ENCODE assay signal across 17 cellular contexts in the genomic region with DNA sequence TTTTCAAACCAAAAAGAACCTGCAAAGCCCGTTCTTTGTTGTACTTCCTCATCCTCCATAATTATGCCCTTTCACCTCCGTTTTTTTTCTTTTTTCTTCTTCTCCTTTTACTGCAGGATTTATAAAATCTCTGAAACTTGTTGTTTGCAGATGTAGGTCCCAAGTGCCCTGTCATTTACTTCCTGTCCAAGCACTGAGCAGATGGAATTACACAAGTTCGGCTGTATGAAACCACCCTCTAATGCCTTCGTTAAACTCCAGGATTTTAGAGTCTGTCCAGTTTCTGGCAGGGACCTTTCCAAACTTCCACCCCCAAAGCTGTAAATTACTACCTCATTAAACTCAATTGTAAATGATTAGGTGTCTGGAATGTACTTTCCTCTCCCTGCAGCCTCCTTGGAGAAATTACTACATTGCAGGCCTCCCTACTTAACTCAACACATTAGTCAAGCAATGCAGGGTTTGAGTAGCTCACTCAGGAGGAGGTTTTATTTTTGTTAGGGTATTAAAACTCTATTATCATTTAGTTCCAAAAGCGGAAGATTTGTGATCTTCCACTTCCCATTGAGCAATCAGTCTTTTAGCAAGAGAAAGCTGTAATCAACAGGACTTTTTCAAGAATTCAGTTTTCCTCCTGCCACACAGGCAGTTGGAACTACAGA.
DNase-seq lines count a peak whose midpoint lies in the region; ATAC-seq and TF ChIP-seq lines count a peak whose summit lies in the region.
"Had no signal": no experiment of that assay in that cellular context is flagged by ENCODE, and none has a peak within 500 bp of the region (broad histone marks: within the 10 kb centered on the region; RNA-seq: fewer than 3 reads in every experiment).

No MANE protein-coding gene starts in this region.

- H3K36me3 ChIP-seq in GM23338 (ENCODE audit: insufficient read depth) = no peaks in the 10 kb centered on the region
- H3K36me3 ChIP-seq in kidney epithelial cell (ENCODE audit: control insufficient read depth, insufficient read depth, low read length) = no peaks in the 10 kb centered on the region
- no peaks in the 10 kb centered on the region for H3K36me3 ChIP-seq in spleen
- H3K36me3 ChIP-seq in MM.1S (replicated peaks; ENCODE audit: insufficient read depth, low read length) = no peaks in the 10 kb centered on the region
- H3K36me3 ChIP-seq: breast epithelium had no signal

- H3K27me3 Mint-ChIP-seq in GM23338 (ENCODE audit: insufficient read depth, low read depth, poor library complexity) (no peaks in the 10 kb centered on the region), MCF 10A (ENCODE audit: insufficient read depth, unreplicated experiment) (no peaks in the 10 kb centered on the region)
- no peaks in the 10 kb centered on the region for H3K27me3 Mint-ChIP-seq in effector memory CD8-positive, alpha-beta T cell
- H3K27me3 Mint-ChIP-seq: activated CD4-positive, alpha-beta memory T cell treated with anti-CD3 and anti-CD28 coated beads for 36 hours; CD4-positive, alpha-beta T cell; stimulated activated naive CD8-positive, alpha-beta T cell treated with anti-CD3 and anti-CD28 coated beads, Interleukin-15, amount 100 ng/mL, for 72 hours had no signal

- peaks cover 20% of the 10 kb centered on the region for H3K9me3 Mint-ChIP-seq in GM23338
- peaks cover 15 to 17% of the 10 kb centered on the region in 2 donors for H3K9me3 Mint-ChIP-seq in effector memory CD8-positive, alpha-beta T cell
- H3K9me3 Mint-ChIP-seq in MCF 10A (ENCODE audit: unreplicated experiment) = peaks cover 14% of the 10 kb centered on the region

- no peak overlapping the region for H3K9ac ChIP-seq in MM.1S (ENCODE audit: low read length)

- H3K4me3 Mint-ChIP-seq in GM23338 (no peak overlapping the region), MCF 10A (ENCODE audit: unreplicated experiment) (no peak overlapping the region)
- no peak overlapping the region for H3K4me3 Mint-ChIP-seq in effector memory CD8-positive, alpha-beta T cell
- H3K4me3 Mint-ChIP-seq: activated CD4-positive, alpha-beta memory T cell treated with anti-CD3 and anti-CD28 coated beads for 36 hours; CD4-positive, alpha-beta T cell; stimulated activated naive CD8-positive, alpha-beta T cell treated with anti-CD3 and anti-CD28 coated beads, Interleukin-15, amount 100 ng/mL, for 72 hours; T-helper 2 cell treated with Interferon-gamma antibody and Interleukin-4, amounts not matched to agents 5 μg/mL and 100 μg/mL, for 36 hours had no signal

- H3K27me3 ChIP-seq in GM23338 (ENCODE audit: insufficient read depth) = no peaks in the 10 kb centered on the region
- no peaks in the 10 kb centered on the region for H3K27me3 ChIP-seq in kidney epithelial cell (ENCODE audit: control insufficient read depth, insufficient read depth, low read length)
- no peaks in the 10 kb centered on the region for H3K27me3 ChIP-seq in spleen (replicated peaks in 1 of 7)
- H3K27me3 ChIP-seq in MM.1S (replicated peaks; ENCODE audit: insufficient read depth, low read length) = no peaks in the 10 kb centered on the region
- H3K27me3 ChIP-seq: breast epithelium had no signal

- 18 to 46% (median 25%) methylated on average over 5 of the region's 5 CpGs for WGBS in spleen, 5 donors

- intact Hi-C loops in spleen (cut with DNase I; ENCODE audit: low total_unique reads) (no loop called here), MCF 10A (cut with micrococcal nuclease) (loop anchor here (5.0 kb wide), 1 partner anchor 527 kb away; no protein-coding TSS in a partner anchor)

- DNase-seq in GM23338 (ENCODE audit: low spot score) (no peak), cardiac fibroblast (ENCODE audit: low read depth in 2 of 2) (peak; percentile 32 to 44), kidney epithelial cell (ENCODE audit: low read depth) (peak; percentile 45), spleen (no peak), GM19238 (ENCODE audit: insufficient read length, low spot score) (no peak), MM.1S (no peak), MCF 10A (ENCODE audit: unreplicated experiment) (no peak)
- DNase-seq in effector memory CD8-positive, alpha-beta T cell = no peak
- DNase-seq: activated CD4-positive, alpha-beta memory T cell treated with anti-CD3 and anti-CD28 coated beads for 36 hours; CD4-positive, alpha-beta T cell; NCI-H1105 treated with DMSO at 0.1 percent for 48 hours; NCI-H510A; RPMI8226; stimulated activated naive CD8-positive, alpha-beta T cell treated with anti-CD3 and anti-CD28 coated beads, Interleukin-15, amount 100 ng/mL, for 72 hours had no signal

- ATAC-seq in GM23338 = no peak
- no peak for ATAC-seq in effector memory CD8-positive, alpha-beta T cell (replicated peaks)
- ATAC-seq: esophagus mucosa; stimulated activated naive CD8-positive, alpha-beta T cell treated with anti-CD3 and anti-CD28 coated beads, Interleukin-15, amount 100 ng/mL, for 72 hours had no signal

- CTCF ChIA-PET in MCF 10A (lab: Yijun Ruan, JAX) = no interaction called here

- H2AFZ ChIP-seq in GM23338 (peak overlapping the region; percentile 72; the same call in 1 of the 2 replicates), MM.1S (ENCODE audit: low read length) (no peak overlapping the region)

- no peaks in the 10 kb centered on the region for H3K79me2 ChIP-seq in GM23338 (replicated peaks; ENCODE audit: insufficient read depth)
- H3K79me2 ChIP-seq in MM.1S (ENCODE audit: low read length) = no peaks in the 10 kb centered on the region

- H3K36me3 Mint-ChIP-seq in GM23338 (ENCODE audit: low read depth) (peaks cover 11% of the 10 kb centered on the region; the same call in 2 of the 3 replicates), MCF 10A (ENCODE audit: insufficient read depth, unreplicated experiment) (no peaks in the 10 kb centered on the region)
- H3K36me3 Mint-ChIP-seq in effector memory CD8-positive, alpha-beta T cell (ENCODE audit: insufficient read depth) = no peaks in the 10 kb centered on the region

- H3K4me2 ChIP-seq in GM23338 (no peak overlapping the region), MM.1S (ENCODE audit: low read depth, low read length) (no peak overlapping the region)

- H3K4me1 Mint-ChIP-seq in GM23338 = peaks cover 12% of the 10 kb centered on the region; the same call in 2 of the 3 replicates
- no peaks in the 10 kb centered on the region for H3K4me1 Mint-ChIP-seq in effector memory CD8-positive, alpha-beta T cell (ENCODE audit: low read depth in 2 of 2)
- peaks cover 10% of the 10 kb centered on the region for H3K4me1 Mint-ChIP-seq in MCF 10A (ENCODE audit: insufficient read depth, unreplicated experiment)
- H3K4me1 Mint-ChIP-seq: stimulated activated naive CD8-positive, alpha-beta T cell treated with anti-CD3 and anti-CD28 coated beads, Interleukin-15, amount 100 ng/mL, for 72 hours had no signal

- H3K4me1 ChIP-seq in GM23338 (ENCODE audit: insufficient read depth) (peaks cover 10% of the 10 kb centered on the region; the same call in 1 of the 2 replicates), spleen (peaks cover 0 to 21% (median 4%) of the 10 kb centered on the region in 6 donors), MM.1S (ENCODE audit: low read length) (no peaks in the 10 kb centered on the region)
- H3K4me1 ChIP-seq: breast epithelium had no signal

- BruUV-seq in MCF 10A (replicated peaks; lab: Mats Ljungman, UMichigan) = no TSS peak

- TF ChIP-seq POLR2A in spleen (IDR thresholded peaks at IDR 0.05) = no peak

- POLR2A ChIA-PET in MCF 10A (lab: Yijun Ruan, JAX) = interaction anchor here (0.5 kb wide), 1 partner anchor 74 kb away, joined by 3 read pairs; no protein-coding TSS in a partner anchor

- H4K20me1 ChIP-seq in GM23338 (replicated peaks; ENCODE audit: insufficient read depth) (no peaks in the 10 kb centered on the region), MM.1S (ENCODE audit: insufficient read depth, low read length) (no peaks in the 10 kb centered on the region)

- H3K9me3 ChIP-seq in spleen = peaks cover 3 to 31% (median 27%) of the 10 kb centered on the region in 8 donors
- no peaks in the 10 kb centered on the region for H3K9me3 ChIP-seq in MM.1S (replicated peaks; ENCODE audit: insufficient read depth, low read length)

- H3K9me2 ChIP-seq in GM23338 (ENCODE audit: insufficient read depth) (no peaks in the 10 kb centered on the region), MM.1S (replicated peaks; ENCODE audit: insufficient read depth, low read length) (no peaks in the 10 kb centered on the region)

- no peak overlapping the region for H3K4me3 ChIP-seq in GM23338
- H3K4me3 ChIP-seq in cardiac fibroblast (replicated peaks in 1 of 2; ENCODE audit: low read depth in 2 of 2, low read length in 2 of 2) = no peak overlapping the region
- H3K4me3 ChIP-seq in kidney epithelial cell (ENCODE audit: low read depth, low read length) = no peak overlapping the region
- H3K4me3 ChIP-seq in spleen = no peak overlapping the region
- H3K4me3 ChIP-seq in MM.1S (ENCODE audit: low read length) = no peak overlapping the region
- H3K4me3 ChIP-seq: breast epithelium had no signal

- TF ChIP-seq CTCF in GM23338 (conservative IDR thresholded peaks at IDR 0.05; ENCODE audit: low read depth in 2 of 2) (no peak), cardiac fibroblast (IDR thresholded peaks at IDR 0.05; ENCODE audit: low read depth, low read length) (no peak), kidney epithelial cell (IDR thresholded peaks at IDR 0.05; ENCODE audit: insufficient read depth, low read length, poor library complexity, severe bottlenecking) (no peak), spleen (IDR thresholded peaks at IDR 0.05 in 8 of 11, conservative IDR thresholded peaks at IDR 0.05 in 3 of 11) (no peak), MM.1S (IDR thresholded peaks at IDR 0.05; ENCODE audit: low read length) (no peak), MCF 10A (IDR thresholded peaks at IDR 0.05; ENCODE audit: unreplicated experiment) (no peak)

- H3F3A ChIP-seq in GM23338 (replicated peaks; ENCODE audit: low read depth) (no peaks in the 10 kb centered on the region), MM.1S (ENCODE audit: insufficient read depth, low read length) (no peaks in the 10 kb centered on the region)

- H3K27ac Mint-ChIP-seq in GM23338 = peak overlapping the region; percentile 8; the same call in 1 of the 2 replicates
- no peak overlapping the region for H3K27ac Mint-ChIP-seq in effector memory CD8-positive, alpha-beta T cell
- H3K27ac Mint-ChIP-seq in MCF 10A (ENCODE audit: low read depth, unreplicated experiment) = no peak overlapping the region
- H3K27ac Mint-ChIP-seq: activated CD4-positive, alpha-beta memory T cell treated with anti-CD3 and anti-CD28 coated beads for 36 hours; CD4-positive, alpha-beta T cell; stimulated activated naive CD8-positive, alpha-beta T cell treated with anti-CD3 and anti-CD28 coated beads, Interleukin-15, amount 100 ng/mL, for 72 hours; T-helper 2 cell treated with Interferon-gamma antibody and Interleukin-4, amounts not matched to agents 5 μg/mL and 100 μg/mL, for 36 hours had no signal

- H3K27ac ChIP-seq in GM23338 (ENCODE audit: low read depth) (peak overlapping the region; percentile 61), spleen (peak overlapping the region in 7 of 8 donors; percentile 56 to 82 (median 73)), MM.1S (ENCODE audit: low read length) (no peak overlapping the region)

TF ChIP-seq in GM23338, 12 proteins besides CTCF, POLR2A, EP300 and RAD21 (continues in another document):
- peak; percentile 53; the same call in 1 of the 2 replicates for TF ChIP-seq NANOG (IDR thresholded peaks at IDR 0.05; ENCODE audit: borderline replicate concordance)

Comparison
In these comparisons a context has a peak if more than half of its experiments do, and no peak if none do; other contexts are left out.
1. DNase-seq: peak in cardiac fibroblast (2 of 2) and kidney epithelial cell (single experiment); none in GM23338 (single experiment), spleen (single experiment), effector memory CD8-positive, alpha-beta T cell (0 of 3), GM19238 (single experiment), MM.1S (single experiment) and MCF 10A (single experiment).